ENCODE assay signal across 1 cellular context in genomic region chr4:173834151-173834550, GRCh38.
TF ChIP-seq lines count a peak whose summit lies in the region.

No MANE protein-coding gene starts in this region.

TF ChIP-seq in IMR-90, 13 proteins besides CTCF, POLR2A, EP300 and RAD21 (continued from another document):
- TF ChIP-seq USF2 (IDR thresholded peaks at IDR 0.05; ENCODE audit: low read depth, low read length) (no peak), MXI1 (IDR thresholded peaks at IDR 0.05; ENCODE audit: borderline replicate concordance, low read depth, low read length) (no peak), MAFK (IDR thresholded peaks at IDR 0.05; ENCODE audit: low read depth, low read length) (no peak), BHLHE40 (IDR thresholded peaks at IDR 0.05; ENCODE audit: low read depth, low read length) (no peak), CHD1 (IDR thresholded peaks at IDR 0.05; ENCODE audit: low read depth, low read length) (no peak)
